In genomic region chrX:132612990-132613564, GRCh38 we compare ENCODE assay signal across 8 cellular contexts.
DNase-seq lines count a peak whose midpoint lies in the region; ATAC-seq and TF ChIP-seq lines count a peak whose summit lies in the region.

No MANE protein-coding gene starts in this region.

- peak; percentile 71 for TF ChIP-seq CTCF in Loucy (conservative IDR thresholded peaks at IDR 0.05; ENCODE audit: low read length)
- TF ChIP-seq CTCF in brain microvascular endothelial cell (IDR thresholded peaks at IDR 0.05; ENCODE audit: low read depth, low read length, missing control alignments): peak; percentile 80

- H3K9ac ChIP-seq in Loucy (ENCODE audit: low read depth, low read length, poor library complexity, severe bottlenecking): no peak overlapping the region

- in situ Hi-C loops in brain microvascular endothelial cell (cut with HindIII; ENCODE audit: low pct_ligation_motif_present, low sequenced_read_pairs): no loop called here

- no peak overlapping the region for H3K4me3 ChIP-seq in Loucy (ENCODE audit: low read length, poor library complexity, severe bottlenecking)
- H3K4me3 ChIP-seq in brain microvascular endothelial cell (ENCODE audit: low read depth, low read length): no peak overlapping the region

- H3K27ac ChIP-seq in brain microvascular endothelial cell: no peak overlapping the region

- peak; percentile 58 for ATAC-seq in T-helper 17 cell
- ATAC-seq in GM21528 (IDR thresholded peaks at IDR 0.05; ENCODE audit: low FRiP score, unreplicated experiment): no peak

- DNase-seq in activated gamma-delta T cell treated with Interleukin-2 at 50 U/mL for 16 hours (peak; percentile 16), activated gamma-delta T cell (lab: John Stamatoyannopoulos, UW) (no peak), T-helper 17 cell (peak in 1 of 3 donors; percentile 14), brain microvascular endothelial cell (peak; percentile 27), left kidney (ENCODE audit: low read depth, low spot score) (peak; percentile 57)
- peak; percentile 0 for DNase-seq in stimulated activated CD8-positive, alpha-beta memory T cell treated with anti-CD3 and anti-CD28 coated beads, Interleukin-7, amount 100 ng/mL, for 24 hours (ENCODE audit: low read depth)

- H3K4me1 Mint-ChIP-seq in T-helper 17 cell: peaks cover 2% of the 10 kb centered on the region

- no peaks in the 10 kb centered on the region for H3K79me2 ChIP-seq in Loucy (ENCODE audit: insufficient read depth, low read length)

- no peaks in the 10 kb centered on the region for H3F3A ChIP-seq in Loucy (ENCODE audit: low read depth)

- H4K20me1 ChIP-seq in Loucy (ENCODE audit: insufficient read depth, low read length, poor library complexity, severe bottlenecking): no peaks in the 10 kb centered on the region

- no peaks in the 10 kb centered on the region for H3K27me3 Mint-ChIP-seq in T-helper 17 cell

- no peak overlapping the region for H3K27ac Mint-ChIP-seq in T-helper 17 cell

- H3K36me3 ChIP-seq in Loucy (ENCODE audit: insufficient read depth, low read length) (no peaks in the 10 kb centered on the region), brain microvascular endothelial cell (replicated peaks) (no peaks in the 10 kb centered on the region)

- no peaks in the 10 kb centered on the region for H3K4me1 ChIP-seq in Loucy (ENCODE audit: insufficient read depth, low read length, poor library complexity, severe bottlenecking)

- H3K27me3 ChIP-seq in Loucy (ENCODE audit: insufficient read depth, low read length, poor library complexity, severe bottlenecking) (no peaks in the 10 kb centered on the region), brain microvascular endothelial cell (replicated peaks) (no peaks in the 10 kb centered on the region)

- 0 out of 2 replicates have a peak overlapping the region, but pooled peaks have one; percentile 36 for H2AFZ ChIP-seq in Loucy (ENCODE audit: low read length)

- no peaks in the 10 kb centered on the region for H3K36me3 Mint-ChIP-seq in T-helper 17 cell (ENCODE audit: low read depth)

- no peak overlapping the region for H3K4me3 Mint-ChIP-seq in T-helper 17 cell

- H3K4me2 ChIP-seq in Loucy (ENCODE audit: low read depth, low read length, poor library complexity, severe bottlenecking): no peak overlapping the region

- no peaks in the 10 kb centered on the region for H3K9me2 ChIP-seq in Loucy (replicated peaks; ENCODE audit: low read depth, low read length)

- H3K9me3 ChIP-seq in Loucy (ENCODE audit: insufficient read depth, low read depth, low read length) (no peaks in the 10 kb centered on the region), T-helper 17 cell (ENCODE audit: control insufficient read depth, low read length, poor library complexity, severe bottlenecking) (no peaks in the 10 kb centered on the region)
